In genomic region chr1:15046487-15047165, GRCh38 we compare ENCODE assay signal across 8 cellular contexts.
DNase-seq lines count a peak whose midpoint lies in the region; ATAC-seq and TF ChIP-seq lines count a peak whose summit lies in the region.

No MANE protein-coding gene starts in this region.

- H3K4me3 ChIP-seq in SK-N-SH (ENCODE audit: low read depth in 2 of 2, low read length in 1 of 2) (no peak overlapping the region; a peak in 1 of 4 replicates), right atrium auricular region (no peak overlapping the region), retinal pigment epithelial cell (ENCODE audit: low read length) (no peak overlapping the region)

- H3K9me3 ChIP-seq in SK-N-SH = no peaks in the 10 kb centered on the region
- no peaks in the 10 kb centered on the region for H3K9me3 ChIP-seq in right atrium auricular region

- no peak for TF ChIP-seq EP300 in SK-N-SH (IDR thresholded peaks at IDR 0.05; ENCODE audit: borderline replicate concordance in 1 of 2, low read depth in 1 of 2, low read length in 1 of 2)

- CTCF ChIA-PET in SK-N-SH (lab: Yijun Ruan, JAX) = interaction anchor here (0.6 to 3.3 kb wide), 67 partner anchors 10 to 1082 kb away, joined by 3 to 33 read pairs (median 4); no protein-coding TSS in a partner anchor

- peak; percentile 24 for DNase-seq in DMS114 treated with DMSO at 0.1 percent for 48 hours (lab: John Stamatoyannopoulos, UW; ENCODE audit: unreplicated experiment)
- peak; percentile 81 for DNase-seq in HT-29 (ENCODE audit: low spot score)
- peak; percentile 94 for DNase-seq in SK-N-SH
- peak in 55 of 58 donors; percentile 5 to 84 (median 60) for DNase-seq in anterior cingulate cortex (lab: John Stamatoyannopoulos, UW)
- peak; percentile 66 for DNase-seq in right atrium auricular region (ENCODE audit: low spot score)
- DNase-seq in retinal pigment epithelial cell (ENCODE audit: low read depth) = peak; percentile 48

- POLR2A ChIA-PET in SK-N-SH (lab: Yijun Ruan, JAX) = no interaction called here

- no peak for ATAC-seq in HG03432 (IDR thresholded peaks at IDR 0.05; ENCODE audit: unreplicated experiment)
- no peak for ATAC-seq in HG03520 (IDR thresholded peaks at IDR 0.05; ENCODE audit: unreplicated experiment)

- H3K36me3 ChIP-seq in SK-N-SH (replicated peaks in 1 of 2; ENCODE audit: control insufficient read depth in 1 of 2, insufficient read depth in 2 of 2, low read length in 1 of 2) = peaks cover 0 to 2% of the 10 kb centered on the region in 2 experiments
- H3K36me3 ChIP-seq in right atrium auricular region = no peaks in the 10 kb centered on the region

- no peaks in the 10 kb centered on the region for H3F3A ChIP-seq in SK-N-SH (replicated peaks; ENCODE audit: insufficient read depth)

- peak overlapping the region; percentile 87 for H2AFZ ChIP-seq in SK-N-SH (ENCODE audit: low read depth)

- H3K27me3 ChIP-seq in SK-N-SH (ENCODE audit: insufficient read depth) (no peaks in the 10 kb centered on the region), right atrium auricular region (no peaks in the 10 kb centered on the region)

- 56% methylated on average over 11 of the region's 14 CpGs for WGBS in SK-N-SH (ENCODE audit: low lambda C conversion rate)

- TF ChIP-seq CTCF in SK-N-SH (IDR thresholded peaks at IDR 0.05) (peak; percentile 98), right atrium auricular region (IDR thresholded peaks at IDR 0.05) (peak; percentile 89 to 95), retinal pigment epithelial cell (conservative IDR thresholded peaks at IDR 0.05; ENCODE audit: low read depth, low read length) (peak; percentile 95)

- H3K4me2 ChIP-seq in SK-N-SH = no peak overlapping the region

- H3K27ac ChIP-seq in SK-N-SH (ENCODE audit: low read depth in 2 of 2, low read length in 1 of 2) (peak overlapping the region; percentile 29 to 31; a peak in 3 of 4 replicates), right atrium auricular region (no peak overlapping the region)

- H4K20me1 ChIP-seq in SK-N-SH (ENCODE audit: insufficient read depth) = no peaks in the 10 kb centered on the region

- peak; percentile 94 for TF ChIP-seq RAD21 in SK-N-SH (IDR thresholded peaks at IDR 0.05; ENCODE audit: low read length)

- H3K9ac ChIP-seq in SK-N-SH = no peak overlapping the region

- H3K9me2 ChIP-seq in SK-N-SH = no peaks in the 10 kb centered on the region

- H3K4me1 ChIP-seq in SK-N-SH (ENCODE audit: control insufficient read depth in 1 of 2, insufficient read depth in 2 of 2, low read depth in 1 of 2, low read length in 1 of 2) = peaks cover 0 to 3% of the 10 kb centered on the region in 2 experiments; a peak in 1 of 4 replicates
- H3K4me1 ChIP-seq in right atrium auricular region = no peaks in the 10 kb centered on the region

- H3K79me2 ChIP-seq in SK-N-SH (ENCODE audit: insufficient read depth) = 0 out of 2 replicates have a peak, but pooled peaks cover 4% of the 10 kb centered on the region

TF ChIP-seq in SK-N-SH, 30 proteins besides CTCF, POLR2A, EP300 and RAD21:
- TF ChIP-seq NFIC (IDR thresholded peaks at IDR 0.05; ENCODE audit: borderline replicate concordance) (peak; percentile 59), CHD2 (IDR thresholded peaks at IDR 0.05; ENCODE audit: low read length, partially characterized antibody) (peak; percentile 16), MEF2A (IDR thresholded peaks at IDR 0.05; ENCODE audit: borderline replicate concordance, low read depth) (no peak), USF2 (IDR thresholded peaks at IDR 0.05; ENCODE audit: borderline replicate concordance, low read depth, low read length) (no peak), ZBTB33 (IDR thresholded peaks at IDR 0.05; ENCODE audit: borderline replicate concordance, low read depth) (no peak), TCF12 (IDR thresholded peaks at IDR 0.05) (no peak), RXRA (IDR thresholded peaks at IDR 0.05; ENCODE audit: borderline replicate concordance, low read depth) (no peak), TEAD4 (IDR thresholded peaks at IDR 0.05; ENCODE audit: borderline replicate concordance, insufficient read depth) (no peak), REST (IDR thresholded peaks at IDR 0.05; ENCODE audit: low read depth, low read length) (no peak), GABPA (IDR thresholded peaks at IDR 0.05; ENCODE audit: low read depth) (no peak), SMC3 (IDR thresholded peaks at IDR 0.05; ENCODE audit: low read depth, low read length) (peak; percentile 75), RCOR1 (IDR thresholded peaks at IDR 0.05; ENCODE audit: low read length) (0 out of 2 replicates have a peak, but pooled peaks have one; percentile 20)

Comparison
In these comparisons a context has a peak if more than half of its experiments do, and no peak if none do; other contexts are left out.
1. DNase-seq: peak in every context shown above with its lines; median percentile 94 in SK-N-SH; 81 in HT-29; 66 in right atrium auricular region; 60 in anterior cingulate cortex; 48 in retinal pigment epithelial cell; 24 in DMS114 treated with DMSO at 0.1 percent for 48 hours.
2. H3K27ac ChIP-seq: peak in SK-N-SH (2 of 2); none in right atrium auricular region (0 of 2).
3. Peak in every context shown above with its lines, with median percentiles within 50 percentile points of each other: CTCF ChIP-seq.